ENCODE assay signal across 8 cellular contexts in the genomic region with DNA sequence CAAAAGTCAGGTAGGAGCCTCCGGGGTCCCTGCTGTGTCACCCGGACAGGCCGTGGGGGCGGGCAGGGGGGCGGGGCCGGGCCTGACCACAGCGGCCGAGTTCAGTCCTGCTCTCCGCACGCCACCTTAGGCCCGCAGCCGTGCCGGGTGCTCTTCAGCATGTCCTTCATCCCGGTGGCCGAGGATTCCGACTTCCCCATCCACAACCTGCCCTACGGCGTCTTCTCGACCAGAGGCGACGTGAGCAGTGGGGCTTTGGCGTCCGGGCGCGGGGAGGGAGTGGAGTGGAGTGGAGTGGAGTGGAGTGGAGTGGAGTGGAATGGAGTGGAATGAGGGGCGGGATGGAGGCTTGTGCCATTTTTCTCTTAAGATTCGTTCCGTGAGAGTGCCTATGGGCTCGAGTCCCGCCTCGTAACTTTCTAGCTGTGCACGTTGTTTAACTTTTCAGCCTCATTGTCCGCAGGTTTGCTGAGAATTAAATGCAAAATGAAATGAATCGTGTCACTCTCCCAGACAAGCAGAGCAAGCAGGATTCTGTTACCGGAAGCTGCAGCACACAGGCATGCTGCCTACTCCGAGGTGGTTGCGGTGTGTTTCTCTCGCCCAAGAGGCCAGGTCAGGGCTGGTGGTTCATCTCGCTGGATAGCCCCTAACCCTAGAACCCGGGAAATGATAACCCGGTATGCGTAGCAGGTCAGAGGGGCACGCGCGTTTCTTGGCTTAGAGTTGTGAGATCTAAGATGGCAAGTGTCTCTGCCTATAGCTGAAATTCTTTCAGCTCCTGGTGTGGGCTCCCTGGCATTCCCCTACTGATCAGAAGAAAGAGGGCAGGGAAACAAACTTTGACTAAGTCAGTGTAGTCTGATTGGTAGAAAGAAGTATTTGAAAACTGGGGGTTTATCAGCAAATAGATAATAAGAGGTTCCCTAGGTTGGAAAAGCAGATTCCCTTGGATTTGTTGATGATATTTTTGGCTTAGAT. TPM values are rescaled to one million over a fixed set of nuclear protein-coding genes. Genes with fewer than 3 reads are reported as not detected.
DNase-seq lines count a peak whose midpoint lies in the region; ATAC-seq and TF ChIP-seq lines count a peak whose summit lies in the region.

A gene (plus strand): TSS at position 104 of the 981 bp plus-strand sequence. CDS start 56 bp downstream, at position 160.

- H3K4me3 ChIP-seq in NT2/D1 (ENCODE audit: insufficient read length, low read depth) (peak within 1 kb of the TSS; percentile 67), neuron (ENCODE audit: low read length) (peak within 1 kb of the TSS; percentile 52), uterus (peak within 1 kb of the TSS; percentile 76 to 81)

- in situ Hi-C loops in GM13977 (cut with MboI; ENCODE audit: low pct_unique_long_range_greater_than_20kb, low sequenced_read_pairs, unreplicated experiment) = loop anchor here (25.0 kb wide), 1 partner anchor 816 kb away; no protein-coding TSS in a partner anchor

- peak within 1 kb of the TSS; percentile 85 for H3K9ac ChIP-seq in NT2/D1 (ENCODE audit: insufficient read length, low read depth)

- TF ChIP-seq CTCF in 22Rv1 (IDR thresholded peaks at IDR 0.05) = no peak
- TF ChIP-seq CTCF in GM13977 (IDR thresholded peaks at IDR 0.05; ENCODE audit: extremely low read depth, insufficient read depth, missing control alignments) = no peak
- no peak for TF ChIP-seq CTCF in uterus (IDR thresholded peaks at IDR 0.05)

- H3K27ac ChIP-seq in 22Rv1 (peak within 1 kb of the TSS; percentile 64), uterus (peak within 1 kb of the TSS; percentile 77 to 91)

- H3K9me3 ChIP-seq in NT2/D1 (ENCODE audit: insufficient read depth, low read length) (no peaks in the 10 kb centered on the region), neuron (ENCODE audit: low read length) (no peaks in the 10 kb centered on the region), uterus (no peaks in the 10 kb centered on the region)

- peak; percentile 21 to 41 for TF ChIP-seq POLR2A in uterus (IDR thresholded peaks at IDR 0.05)

- peaks cover 22% of the 10 kb centered on the region for H3K27me3 ChIP-seq in NT2/D1 (ENCODE audit: insufficient read depth, insufficient read length)
- no peaks in the 10 kb centered on the region for H3K27me3 ChIP-seq in neuron (ENCODE audit: insufficient read depth, low read length)
- no peaks in the 10 kb centered on the region for H3K27me3 ChIP-seq in uterus

- intact Hi-C loops in uterus (cut with DNase I; ENCODE audit: low total_unique reads) = loop anchor here (2.0 kb wide), 1 partner anchor 94 kb away; a partner anchor contains a TSS

- H3K4me1 ChIP-seq in NT2/D1 (ENCODE audit: insufficient read depth, insufficient read length) (peaks cover 3% of the 10 kb centered on the region), neuron (ENCODE audit: insufficient read depth, low read length) (peaks cover 17% of the 10 kb centered on the region), uterus (peaks cover 0 to 3% of the 10 kb centered on the region in 2 donors)

- ATAC-seq in HG02943 (IDR thresholded peaks at IDR 0.05; ENCODE audit: low read depth, unreplicated experiment) = peak; percentile 57

- H2AFZ ChIP-seq in neuron (ENCODE audit: low read depth, low read length) = peak within 1 kb of the TSS; percentile 58

- DNase-seq in GM13977 (ENCODE audit: low spot score) (peak; percentile 43), NT2/D1 (ENCODE audit: low read depth, low spot score) (no peak), foreskin melanocyte (peak; percentile 68), uterus (no peak)
- peak; percentile 10 for DNase-seq in activated T-helper 9 cell treated with anti-CD3 and anti-CD28 coated beads, Interleukin-2, amount 50 U/mL, for 16 hours (ENCODE audit: low read depth)

- peaks cover 4% of the 10 kb centered on the region for H3K36me3 ChIP-seq in NT2/D1 (ENCODE audit: insufficient read depth, insufficient read length, low read length)
- H3K36me3 ChIP-seq in neuron (ENCODE audit: insufficient read depth, low read length) = no peaks in the 10 kb centered on the region
- no peaks in the 10 kb centered on the region for H3K36me3 ChIP-seq in uterus

RNA-seq across cellular contexts. Expression of the gene that starts here (rescaled TPM):
- 10 to 100 TPM in 2 of 4 donors, 1 to 10 TPM in 2; 5.4 to 29.0 (median 11.2) TPM for total RNA-seq in uterus

Comparison
In these comparisons a context has a peak if more than half of its experiments do, and no peak if none do; other contexts are left out.
1. DNase-seq: peak in GM13977 (single experiment), activated T-helper 9 cell treated with anti-CD3 and anti-CD28 coated beads, Interleukin-2, amount 50 U/mL, for 16 hours (single experiment) and foreskin melanocyte (single experiment); none in NT2/D1 (single experiment) and uterus (0 of 2).
2. Peak in every context shown above with its lines, with median percentiles within 50 percentile points of each other: H3K4me3 ChIP-seq.